ENCODE assay signal across 23 cellular contexts in genomic region chr20:24617757-24618450, GRCh38.
"Had no signal": no experiment of that assay in that cellular context is flagged by ENCODE, and none has a peak within 500 bp of the region (broad histone marks: within the 10 kb centered on the region; RNA-seq: fewer than 3 reads in every experiment).

No MANE protein-coding gene starts in this region.

- H3K27ac Mint-ChIP-seq: memory B cell; mesothelial cell of epicardium; natural killer cell treated with Interleukin-12 subunit alpha and Interleukin-12 subunit beta and Interleukin-15 and Interleukin-18, amount 100 ng/mL, for 72 hours; neural progenitor cell; stimulated activated effector memory CD8-positive, alpha-beta T cell treated with anti-CD3 and anti-CD28 coated beads, Interleukin-12 subunit alpha, Interleukin-12 subunit beta, amount 100 ng/mL, for 72 hours had no signal

- H3K9me3 Mint-ChIP-seq: memory B cell; mesothelial cell of epicardium; natural killer cell treated with Interleukin-12 subunit alpha and Interleukin-12 subunit beta and Interleukin-15 and Interleukin-18, amount 100 ng/mL, for 72 hours; neural progenitor cell; stimulated activated effector memory CD8-positive, alpha-beta T cell treated with anti-CD3 and anti-CD28 coated beads, Interleukin-12 subunit alpha, Interleukin-12 subunit beta, amount 100 ng/mL, for 72 hours had no signal

- H3K4me1 Mint-ChIP-seq: mesothelial cell of epicardium; stimulated activated effector memory CD8-positive, alpha-beta T cell treated with anti-CD3 and anti-CD28 coated beads, Interleukin-12 subunit alpha, Interleukin-12 subunit beta, amount 100 ng/mL, for 72 hours had no signal

- H3K9me3 ChIP-seq: colonic mucosa, esophagus squamous epithelium, gastroesophageal sphincter, left lung, lower lobe of right lung, stomach, thoracic aorta, transverse colon had no signal

- H3K4me1 ChIP-seq: colonic mucosa, esophagus squamous epithelium, gastroesophageal sphincter, left lung, lower lobe of right lung, neural progenitor cell, stomach, transverse colon had no signal

- ATAC-seq: gastroesophageal sphincter, left lung had no signal

- DNase-seq: caudate nucleus; colonic mucosa; effector CD8-positive, alpha-beta T cell; esophagus squamous epithelium; foreskin fibroblast; glutamatergic neuron; islet precursor cell; left lung; lower lobe of right lung; stimulated activated CD4-positive, alpha-beta T cell treated with anti-CD3 and anti-CD28 coated beads, Interleukin-4, amount 100 ng/mL, for 1 hour; stimulated activated CD8-positive, alpha-beta memory T cell treated with anti-CD3 and anti-CD28 coated beads, Interleukin-4, amount 100 ng/mL, for 48 hours; stomach; substantia nigra; transverse colon had no signal

- H3K27ac ChIP-seq: colonic mucosa, epithelial cell of prostate, esophagus squamous epithelium, gastroesophageal sphincter, left lung, lower lobe of right lung, neural progenitor cell, stomach, thoracic aorta, transverse colon had no signal

- H3K36me3 Mint-ChIP-seq: memory B cell; mesothelial cell of epicardium; natural killer cell treated with Interleukin-12 subunit alpha and Interleukin-12 subunit beta and Interleukin-15 and Interleukin-18, amount 100 ng/mL, for 72 hours; neural progenitor cell; stimulated activated effector memory CD8-positive, alpha-beta T cell treated with anti-CD3 and anti-CD28 coated beads, Interleukin-12 subunit alpha, Interleukin-12 subunit beta, amount 100 ng/mL, for 72 hours had no signal

- H2AFZ ChIP-seq: neural progenitor cell had no signal

- H3K9ac ChIP-seq: neural progenitor cell had no signal

- H3K4me2 ChIP-seq: neural progenitor cell, smooth muscle cell had no signal

- H3K36me3 ChIP-seq: colonic mucosa, esophagus squamous epithelium, gastroesophageal sphincter, left lung, lower lobe of right lung, neural progenitor cell, stomach, thoracic aorta, transverse colon had no signal

- H3K4me3 Mint-ChIP-seq: memory B cell; mesothelial cell of epicardium; natural killer cell treated with Interleukin-12 subunit alpha and Interleukin-12 subunit beta and Interleukin-15 and Interleukin-18, amount 100 ng/mL, for 72 hours; neural progenitor cell; stimulated activated effector memory CD8-positive, alpha-beta T cell treated with anti-CD3 and anti-CD28 coated beads, Interleukin-12 subunit alpha, Interleukin-12 subunit beta, amount 100 ng/mL, for 72 hours had no signal

- H3K27me3 ChIP-seq: colonic mucosa, neural progenitor cell, transverse colon had no signal

- H3K4me3 ChIP-seq: colonic mucosa, esophagus squamous epithelium, gastroesophageal sphincter, left lung, lower lobe of right lung, neural progenitor cell, smooth muscle cell, stomach, thoracic aorta, transverse colon had no signal
